ENCODE assay signal across 15 cellular contexts in the genomic region with DNA sequence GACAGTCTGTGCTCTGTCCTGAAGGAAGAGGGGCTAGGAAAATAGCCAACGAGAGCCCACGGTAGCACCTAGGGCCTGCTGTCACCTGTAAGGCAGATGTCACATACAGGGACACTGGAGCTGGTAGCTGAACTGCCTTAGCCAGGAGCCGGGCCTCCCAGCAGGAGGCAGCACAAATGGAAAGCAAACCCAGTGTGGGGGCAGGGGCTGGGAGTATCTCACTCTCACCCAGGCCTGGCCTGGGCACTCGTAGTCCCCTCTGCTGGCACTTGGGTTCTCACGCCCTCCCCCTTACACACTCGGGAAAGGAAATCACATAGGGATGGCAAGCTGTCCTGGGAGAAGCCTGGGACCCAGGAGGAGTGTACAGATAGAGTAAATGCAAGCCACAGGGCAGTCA.
"Had no signal": no experiment of that assay in that cellular context is flagged by ENCODE, and none has a peak within 500 bp of the region (broad histone marks: within the 10 kb centered on the region; RNA-seq: fewer than 3 reads in every experiment).

No MANE protein-coding gene starts in this region.

- DNase-seq: activated CD8-positive, alpha-beta memory T cell treated with anti-CD3 and anti-CD28 coated beads, Interleukin-2, amount 50 U/mL, for 4 hours; activated CD8-positive, alpha-beta T cell treated with anti-CD3 and anti-CD28 coated beads for 36 hours; activated naive CD8-positive, alpha-beta T cell treated with anti-CD3 and anti-CD28 coated beads, Interleukin-2, amount 10 ng/mL, durations not matched to agents 7 days and 5 days; aorta; foreskin melanocyte; heart left ventricle; left ventricle myocardium inferior; nephron progenitor cell; pancreas; stimulated activated CD4-positive, alpha-beta T cell treated with anti-CD3 and anti-CD28 coated beads, Interleukin-15, amount 100 ng/mL, for 24 hours; stimulated activated CD4-positive, alpha-beta T cell treated with anti-CD3 and anti-CD28 coated beads, Interleukin-4, amount 100 ng/mL, for 24 hours; stomach; tibial artery; uterus had no signal

- ATAC-seq: activated CD8-positive, alpha-beta T cell treated with anti-CD3 and anti-CD28 coated beads for 36 hours; pancreas had no signal

- H3K27me3 ChIP-seq: breast epithelium, heart left ventricle, pancreas, stomach, tibial artery, uterus had no signal

- H3K27ac ChIP-seq: breast epithelium, heart left ventricle, left ventricle myocardium inferior, pancreas, stomach, tibial artery, uterus had no signal

- H3K9me3 ChIP-seq: breast epithelium, pancreas had no signal

- H3K4me3 ChIP-seq: breast epithelium, heart left ventricle, left ventricle myocardium inferior, pancreas, stomach, tibial artery, uterus had no signal

- H3K36me3 ChIP-seq: breast epithelium, heart left ventricle, left ventricle myocardium inferior, pancreas, stomach, tibial artery, uterus had no signal

- H3K4me1 ChIP-seq: breast epithelium, heart left ventricle, left ventricle myocardium inferior, pancreas, stomach, tibial artery, uterus had no signal
